In genomic region chr17:78791840-78792709, GRCh38 we compare ENCODE assay signal across 10 cellular contexts. TPM values are rescaled to one million over a fixed set of nuclear protein-coding genes. Genes with fewer than 3 reads are reported as not detected.
DNase-seq lines count a peak whose midpoint lies in the region; ATAC-seq and TF ChIP-seq lines count a peak whose summit lies in the region.
"Had no signal": no experiment of that assay in that cellular context is flagged by ENCODE, and none has a peak within 500 bp of the region (broad histone marks: within the 10 kb centered on the region; RNA-seq: fewer than 3 reads in every experiment).

No MANE protein-coding gene starts in this region.

- H3K27me3 Mint-ChIP-seq in naive thymus-derived CD8-positive, alpha-beta T cell = no peaks in the 10 kb centered on the region

- peak overlapping the region in 4 of 10 donors; percentile 12 to 63 (median 34) for H3K4me3 Mint-ChIP-seq in naive thymus-derived CD8-positive, alpha-beta T cell

- peaks cover 6% of the 10 kb centered on the region for H3K36me3 ChIP-seq in cardiac muscle cell
- peaks cover 29 to 42% of the 10 kb centered on the region in 2 donors for H3K36me3 ChIP-seq in ascending aorta
- peaks cover 4 to 48% (median 19%) of the 10 kb centered on the region in 4 donors for H3K36me3 ChIP-seq in upper lobe of left lung

- H3K9me3 Mint-ChIP-seq in naive thymus-derived CD8-positive, alpha-beta T cell = no peaks in the 10 kb centered on the region

- H3K4me1 ChIP-seq in cardiac muscle cell (ENCODE audit: low read depth) (peaks cover 6% of the 10 kb centered on the region), ascending aorta (peaks cover 4 to 20% of the 10 kb centered on the region in 2 donors), upper lobe of left lung (peaks cover 26 to 44% (median 36%) of the 10 kb centered on the region in 4 donors)

- TF ChIP-seq EP300 in upper lobe of left lung (IDR thresholded peaks at IDR 0.05) = no peak

- H3K27ac Mint-ChIP-seq in naive thymus-derived CD8-positive, alpha-beta T cell = peak overlapping the region; percentile 81 to 98 (median 98)

- H3K27me3 ChIP-seq in cardiac muscle cell = no peaks in the 10 kb centered on the region
- no peaks in the 10 kb centered on the region for H3K27me3 ChIP-seq in ascending aorta
- no peaks in the 10 kb centered on the region for H3K27me3 ChIP-seq in upper lobe of left lung
- H3K27me3 ChIP-seq: brain microvascular endothelial cell had no signal

- POLR2A ChIA-PET in naive thymus-derived CD8-positive, alpha-beta T cell (lab: Charles Lee) = interaction anchor here (0.8 to 4.1 kb wide), 4 partner anchors 10 to 71 kb away, joined by 3 to 49 read pairs (median 9); no protein-coding TSS in a partner anchor

- peaks cover 0 to 32% (median 27%) of the 10 kb centered on the region in 3 donors for H3K36me3 Mint-ChIP-seq in naive thymus-derived CD8-positive, alpha-beta T cell

- H3K9me3 ChIP-seq in cardiac muscle cell (ENCODE audit: low read depth) (no peaks in the 10 kb centered on the region), ascending aorta (no peaks in the 10 kb centered on the region), upper lobe of left lung (no peaks in the 10 kb centered on the region)

- WGBS in upper lobe of left lung, 2 donors = 84 to 94% methylated on average over 8 to 11 of the region's 11 CpGs

- ATAC-seq in Right ventricle myocardium inferior (no peak), upper lobe of left lung (ENCODE audit: low FRiP score in 2 of 2) (no peak)
- no peak for ATAC-seq in naive thymus-derived CD8-positive, alpha-beta T cell

- no peak for TF ChIP-seq POLR2A in upper lobe of left lung (IDR thresholded peaks at IDR 0.05)

- TF ChIP-seq CTCF in cardiac muscle cell (IDR thresholded peaks at IDR 0.05; ENCODE audit: low read depth, low read length) (no peak), ascending aorta (IDR thresholded peaks at IDR 0.05) (no peak), upper lobe of left lung (IDR thresholded peaks at IDR 0.05) (no peak)

- DNase-seq in cardiac muscle cell (ENCODE audit: low read depth in 1 of 2, low spot score in 1 of 2) (no peak), Right ventricle myocardium inferior (ENCODE audit: missing footprints) (no peak), ascending aorta (ENCODE audit: low spot score in 2 of 2) (no peak), upper lobe of left lung (no peak), COLO829 (ENCODE audit: low spot score) (no peak), medulla oblongata (ENCODE audit: extremely low spot score) (no peak), NOMO-1 treated with dmso at 0.1 percent for 144 hours (lab: John Stamatoyannopoulos, UW; ENCODE audit: unreplicated experiment) (no peak)
- no peak for DNase-seq in naive thymus-derived CD8-positive, alpha-beta T cell
- DNase-seq: brain microvascular endothelial cell, GOT3 had no signal

- H3K27ac ChIP-seq in cardiac muscle cell (peak overlapping the region; percentile 34), ascending aorta (peak overlapping the region; percentile 18 to 54), upper lobe of left lung (peak overlapping the region; percentile 45 to 83 (median 74))
- H3K27ac ChIP-seq: brain microvascular endothelial cell had no signal

- intact Hi-C loops in Right ventricle myocardium inferior (cut with DNase I) (no loop called here), ascending aorta (cut with DNase I) (no loop called here)

- peaks cover 28 to 77% (median 66%) of the 10 kb centered on the region in 4 donors for H3K4me1 Mint-ChIP-seq in naive thymus-derived CD8-positive, alpha-beta T cell

- H3K4me3 ChIP-seq in cardiac muscle cell (no peak overlapping the region), ascending aorta (no peak overlapping the region), upper lobe of left lung (no peak overlapping the region)

RNA-seq across cellular contexts. Expression of gene CYTH1, which starts 10.0 kb away (rescaled TPM):
- 25.2 and 39.6 TPM in 2 replicates for total RNA-seq in cardiac muscle cell
- 21.9 and 36.4 TPM in 2 replicates for polyA plus RNA-seq in cardiac muscle cell
- 34.0 TPM for total RNA-seq in Right ventricle myocardium inferior
- 46.5 TPM for total RNA-seq in ascending aorta
- 100 to 1,000 TPM; 415 to 423 TPM for total RNA-seq in naive thymus-derived CD8-positive, alpha-beta T cell
- 100 to 1,000 TPM; 220 to 320 (median 243) TPM for polyA plus RNA-seq in naive thymus-derived CD8-positive, alpha-beta T cell
- 100 to 1,000 TPM; 113 to 295 (median 121) TPM for total RNA-seq in upper lobe of left lung

RNA-seq across cellular contexts. Expression of gene USP36, which starts 48.5 kb away (rescaled TPM):
- total RNA-seq in cardiac muscle cell = 18.9 and 27.8 TPM in 2 replicates
- 27.1 and 35.4 TPM in 2 replicates for polyA plus RNA-seq in cardiac muscle cell
- total RNA-seq in Right ventricle myocardium inferior = 18.4 TPM
- total RNA-seq in ascending aorta = 111 TPM
- total RNA-seq in naive thymus-derived CD8-positive, alpha-beta T cell = 100 to 1,000 TPM; 151 to 156 TPM
- 10 to 100 TPM; 27.5 to 45.1 (median 36.7) TPM for polyA plus RNA-seq in naive thymus-derived CD8-positive, alpha-beta T cell
- 10 to 100 TPM; 31.1 to 76.5 (median 55.4) TPM for total RNA-seq in upper lobe of left lung
